ENCODE assay signal across 11 cellular contexts in genomic region chr17:59377410-59377809, GRCh38. TPM values are rescaled to one million over a fixed set of nuclear protein-coding genes. Genes with fewer than 3 reads are reported as not detected.
DNase-seq lines count a peak whose midpoint lies in the region; ATAC-seq and TF ChIP-seq lines count a peak whose summit lies in the region.
"Had no signal": no experiment of that assay in that cellular context is flagged by ENCODE, and none has a peak within 500 bp of the region (broad histone marks: within the 10 kb centered on the region; RNA-seq: fewer than 3 reads in every experiment).

No MANE protein-coding gene starts in this region.

- H3K4me3 Mint-ChIP-seq in neural progenitor cell, result no peak overlapping the region
- no peak overlapping the region for H3K4me3 Mint-ChIP-seq in activated CD4-positive, alpha-beta memory T cell treated with anti-CD3 and anti-CD28 coated beads for 36 hours

- H3K36me3 ChIP-seq in neural progenitor cell (no peaks in the 10 kb centered on the region), ovary (no peaks in the 10 kb centered on the region)

- H3K9me3 Mint-ChIP-seq in neural progenitor cell, result no peaks in the 10 kb centered on the region
- H3K9me3 Mint-ChIP-seq in activated CD4-positive, alpha-beta memory T cell treated with anti-CD3 and anti-CD28 coated beads for 36 hours, result no peaks in the 10 kb centered on the region

- ATAC-seq in HG03095 (IDR thresholded peaks at IDR 0.05; ENCODE audit: unreplicated experiment), result no peak

- peaks cover 17% of the 10 kb centered on the region for H3K4me1 ChIP-seq in neural progenitor cell
- H3K4me1 ChIP-seq in ovary (ENCODE audit: insufficient read depth), result peaks cover 20% of the 10 kb centered on the region

- TF ChIP-seq POLR2A in ovary (IDR thresholded peaks at IDR 0.05), result no peak

- no peak overlapping the region for H3K9ac ChIP-seq in neural progenitor cell
- H3K9ac ChIP-seq: parathyroid adenoma had no signal

- POLR2A ChIA-PET in activated CD4-positive, alpha-beta memory T cell treated with anti-CD3 and anti-CD28 coated beads for 36 hours (lab: Charles Lee), result no interaction called here

- intact Hi-C loops in ovary (cut with DNase I), result no loop called here
- intact Hi-C loops in activated CD4-positive, alpha-beta memory T cell treated with anti-CD3 and anti-CD28 coated beads for 36 hours (cut with micrococcal nuclease), result no loop called here

- H3K27me3 Mint-ChIP-seq in neural progenitor cell (ENCODE audit: insufficient read depth, low read depth), result peaks cover 2% of the 10 kb centered on the region
- H3K27me3 Mint-ChIP-seq in activated CD4-positive, alpha-beta memory T cell treated with anti-CD3 and anti-CD28 coated beads for 36 hours, result no peaks in the 10 kb centered on the region

- WGBS in ovary, 3 donors, result 63 to 79% (median 73%) methylated on average over 3 of the region's 3 CpGs

- no peaks in the 10 kb centered on the region for H3K27me3 ChIP-seq in neural progenitor cell
- no peaks in the 10 kb centered on the region for H3K27me3 ChIP-seq in ovary

- DNase-seq in DMS153 treated with DMSO at 0.1 percent for 48 hours (lab: John Stamatoyannopoulos, UW; ENCODE audit: unreplicated experiment) (peak; percentile 27), NCI-H2171 (lab: John Stamatoyannopoulos, UW) (peak; percentile 59), coronary artery (ENCODE audit: low spot score) (no peak), neural progenitor cell (ENCODE audit: low spot score) (no peak), ovary (no peak)
- no peak for DNase-seq in stimulated activated CD4-positive, alpha-beta T cell treated with anti-CD3 and anti-CD28 coated beads, Interleukin-12 subunit alpha, Interleukin-12 subunit beta, amount 100 ng/mL, for 4 hours
- no peak for DNase-seq in activated CD4-positive, alpha-beta memory T cell treated with anti-CD3 and anti-CD28 coated beads for 36 hours
- DNase-seq: activated CD4-positive, alpha-beta T cell treated with anti-CD3 and anti-CD28 coated beads for 48 hours; DND-41 had no signal

- H3K27ac Mint-ChIP-seq in neural progenitor cell, result peak overlapping the region; percentile 72
- H3K27ac Mint-ChIP-seq in activated CD4-positive, alpha-beta memory T cell treated with anti-CD3 and anti-CD28 coated beads for 36 hours, result no peak overlapping the region

- H2AFZ ChIP-seq in neural progenitor cell (replicated peaks), result no peak overlapping the region
- H2AFZ ChIP-seq: parathyroid adenoma had no signal

- no peaks in the 10 kb centered on the region for H3F3A ChIP-seq in neural progenitor cell (ENCODE audit: low read depth)

- H3K4me2 ChIP-seq in neural progenitor cell, result no peak overlapping the region

- TF ChIP-seq EP300 in ovary (IDR thresholded peaks at IDR 0.05), result no peak

- CTCF ChIA-PET in activated CD4-positive, alpha-beta memory T cell treated with anti-CD3 and anti-CD28 coated beads for 36 hours (lab: Charles Lee), result interaction anchor here (1.1 kb wide), 1 partner anchor 64 kb away, joined by 3 read pairs; no protein-coding TSS in a partner anchor

- peaks cover 1% of the 10 kb centered on the region for H3K36me3 Mint-ChIP-seq in neural progenitor cell
- no peaks in the 10 kb centered on the region for H3K36me3 Mint-ChIP-seq in activated CD4-positive, alpha-beta memory T cell treated with anti-CD3 and anti-CD28 coated beads for 36 hours

- TF ChIP-seq CTCF in coronary artery (IDR thresholded peaks at IDR 0.05), result no peak
- TF ChIP-seq CTCF in neural progenitor cell (IDR thresholded peaks at IDR 0.05), result no peak
- no peak for TF ChIP-seq CTCF in ovary (IDR thresholded peaks at IDR 0.05)

- H3K27ac ChIP-seq in coronary artery (peak overlapping the region; percentile 85 to 93), neural progenitor cell (no peak overlapping the region), ovary (no peak overlapping the region)
- H3K27ac ChIP-seq: parathyroid adenoma had no signal

- peaks cover 73% of the 10 kb centered on the region for H4K20me1 ChIP-seq in neural progenitor cell (ENCODE audit: low read depth)

- H3K4me3 ChIP-seq in coronary artery (no peak overlapping the region), neural progenitor cell (no peak overlapping the region), ovary (no peak overlapping the region)

- H3K9me3 ChIP-seq in neural progenitor cell (ENCODE audit: low read depth) (no peaks in the 10 kb centered on the region), ovary (no peaks in the 10 kb centered on the region)

- peaks cover 27% of the 10 kb centered on the region for H3K4me1 Mint-ChIP-seq in neural progenitor cell
- H3K4me1 Mint-ChIP-seq in activated CD4-positive, alpha-beta memory T cell treated with anti-CD3 and anti-CD28 coated beads for 36 hours (ENCODE audit: low read depth), result peaks cover 57% of the 10 kb centered on the region

- H3K79me2 ChIP-seq in neural progenitor cell (ENCODE audit: low read depth), result peaks cover 20% of the 10 kb centered on the region

RNA-seq across cellular contexts. Expression of gene YPEL2, which starts 46.0 kb away (rescaled TPM):
- total RNA-seq in neural progenitor cell (ENCODE audit: low replicate concordance) (21.4 and 38.0 TPM in 2 replicates), ovary (10 to 100 TPM in 4 of 7 donors, 1 to 10 TPM in 3; 6.6 to 28.1 (median 10.6) TPM)
- polyA plus RNA-seq in ovary, result 10 to 100 TPM in 1 of 2 donors, 1 to 10 TPM in 1; 9.1 to 14.0 TPM
- 1 to 10 TPM; 7.6 to 9.4 TPM for total RNA-seq in activated CD4-positive, alpha-beta memory T cell treated with anti-CD3 and anti-CD28 coated beads for 36 hours

Comparison
In these comparisons a context has a peak if more than half of its experiments do, and no peak if none do; other contexts are left out.
1. DNase-seq: peak in DMS153 treated with DMSO at 0.1 percent for 48 hours (single experiment) and NCI-H2171 (single experiment); none in coronary artery (single experiment), neural progenitor cell (single experiment), ovary (0 of 5), stimulated activated CD4-positive, alpha-beta T cell treated with anti-CD3 and anti-CD28 coated beads, Interleukin-12 subunit alpha, Interleukin-12 subunit beta, amount 100 ng/mL, for 4 hours (single experiment) and activated CD4-positive, alpha-beta memory T cell treated with anti-CD3 and anti-CD28 coated beads for 36 hours (single experiment).
2. H3K27ac ChIP-seq: peak in coronary artery (2 of 2); none in neural progenitor cell (single experiment) and ovary (0 of 2).